ENCODE assay signal across 2 cellular contexts in genomic region chr6:44072452-44072958, GRCh38.
TF ChIP-seq lines count a peak whose summit lies in the region.

No MANE protein-coding gene starts in this region.

TF ChIP-seq in SK-N-SH, 30 proteins besides CTCF, POLR2A, EP300 and RAD21 (continued from another document):
- no peak for TF ChIP-seq JUND (IDR thresholded peaks at IDR 0.05)

TF ChIP-seq in SK-N-SH treated with all-trans-retinoic acid at 6 μM for 48 hours, 23 proteins besides CTCF, POLR2A, EP300 and RAD21 (continued from another document):
- TF ChIP-seq PPARA (CRISPR knock-in tag; IDR thresholded peaks at IDR 0.05; ENCODE audit: borderline replicate concordance) (no peak), ZNF565 (CRISPR knock-in tag; conservative IDR thresholded peaks at IDR 0.05; ENCODE audit: low read depth) (no peak), CREB5 (CRISPR knock-in tag; IDR thresholded peaks at IDR 0.05; ENCODE audit: low read depth) (no peak), CSDC2 (CRISPR knock-in tag; IDR thresholded peaks at IDR 0.05) (no peak), ZFP30 (CRISPR knock-in tag; IDR thresholded peaks at IDR 0.05) (no peak), ARNTL (CRISPR knock-in tag; IDR thresholded peaks at IDR 0.05; ENCODE audit: borderline replicate concordance, low read depth) (no peak), SNAI2 (CRISPR knock-in tag; IDR thresholded peaks at IDR 0.05) (no peak)
